In genomic region chr19:19407640-19407933, GRCh38 we compare ENCODE assay signal across 8 cellular contexts. TPM values are rescaled to one million over a fixed set of nuclear protein-coding genes. Genes with fewer than 3 reads are reported as not detected.
DNase-seq lines count a peak whose midpoint lies in the region; ATAC-seq and TF ChIP-seq lines count a peak whose summit lies in the region.

No MANE protein-coding gene starts in this region.

- H3K9me3 Mint-ChIP-seq in chondrocyte (ENCODE audit: low read depth) (no peaks in the 10 kb centered on the region), nephron progenitor cell (no peaks in the 10 kb centered on the region)

- peak overlapping the region; percentile 83 to 93 (median 89); a peak in 17 of 20 replicates for H3K4me3 ChIP-seq in BLaER1 treated with 17β-estradiol and CSF1 and Interleukin-3, amounts not matched to agents 10 nM and 100 nM
- H3K4me3 ChIP-seq in KMS-11 (IDR thresholded peaks at IDR 0.05; ENCODE audit: insufficient read depth, low read depth, low read length): no peak overlapping the region

- peak overlapping the region; percentile 82 to 99 (median 95) for H3K4me2 ChIP-seq in BLaER1 treated with 17β-estradiol and CSF1 and Interleukin-3, amounts not matched to agents 10 nM and 100 nM
- peak overlapping the region; percentile 92; the same call in 1 of the 2 replicates for H3K4me2 ChIP-seq in KMS-11

- H3K36me3 Mint-ChIP-seq in chondrocyte (ENCODE audit: low read depth) (no peaks in the 10 kb centered on the region), nephron progenitor cell (ENCODE audit: low read depth) (peaks cover 10% of the 10 kb centered on the region)

- peaks cover 58% of the 10 kb centered on the region for H3K79me2 ChIP-seq in KMS-11 (ENCODE audit: insufficient read depth, low read depth)

- ATAC-seq in HG03520 (IDR thresholded peaks at IDR 0.05; ENCODE audit: unreplicated experiment) (no peak), GM18909 (IDR thresholded peaks at IDR 0.05; ENCODE audit: poor library complexity, unreplicated experiment) (no peak), HG02571 (IDR thresholded peaks at IDR 0.05; ENCODE audit: unreplicated experiment) (no peak)

- H3K4me1 Mint-ChIP-seq in chondrocyte (ENCODE audit: low read depth) (peaks cover 69% of the 10 kb centered on the region), nephron progenitor cell (peaks cover 76% of the 10 kb centered on the region)

- H3K27ac Mint-ChIP-seq in chondrocyte (ENCODE audit: unreplicated experiment): peak overlapping the region; percentile 92
- peak overlapping the region; percentile 95 for H3K27ac Mint-ChIP-seq in nephron progenitor cell

- H4K20me1 ChIP-seq in BLaER1 treated with 17β-estradiol and CSF1 and Interleukin-3, amounts not matched to agents 10 nM and 100 nM: peaks cover 62 to 96% (median 90%) of the 10 kb centered on the region in 11 experiments
- H4K20me1 ChIP-seq in KMS-11 (ENCODE audit: insufficient read depth): peaks cover 29% of the 10 kb centered on the region

- H3K27me3 Mint-ChIP-seq in chondrocyte (ENCODE audit: low read depth): no peaks in the 10 kb centered on the region
- H3K27me3 Mint-ChIP-seq in nephron progenitor cell (ENCODE audit: low read depth, poor library complexity): peaks cover 7% of the 10 kb centered on the region

- no peaks in the 10 kb centered on the region for H3K27me3 ChIP-seq in BLaER1 treated with 17β-estradiol and CSF1 and Interleukin-3, amounts not matched to agents 10 nM and 100 nM
- no peaks in the 10 kb centered on the region for H3K27me3 ChIP-seq in KMS-11 (ENCODE audit: insufficient read depth, low read depth)

- TF ChIP-seq CTCF in KMS-11 (conservative IDR thresholded peaks at IDR 0.05; ENCODE audit: low read depth, low read length): no peak
- no peak for TF ChIP-seq CTCF in chondrocyte (IDR thresholded peaks at IDR 0.05)
- TF ChIP-seq CTCF in nephron progenitor cell (IDR thresholded peaks at IDR 0.05): no peak

- H3K9ac ChIP-seq in BLaER1 treated with 17β-estradiol and CSF1 and Interleukin-3, amounts not matched to agents 10 nM and 100 nM: peak overlapping the region; percentile 89 to 97 (median 93)
- H3K9ac ChIP-seq in KMS-11: no peak overlapping the region

- DNase-seq in chondrocyte (ENCODE audit: low spot score) (no peak), nephron progenitor cell (no peak), NCI-H1417 treated with DMSO at 0.1 percent for 48 hours (lab: John Stamatoyannopoulos, UW) (no peak)

- H3K4me1 ChIP-seq in BLaER1 treated with 17β-estradiol and CSF1 and Interleukin-3, amounts not matched to agents 10 nM and 100 nM: peaks cover 70 to 85% (median 75%) of the 10 kb centered on the region in 10 experiments
- H3K4me1 ChIP-seq in KMS-11 (ENCODE audit: low read depth, poor library complexity, severe bottlenecking): peaks cover 39% of the 10 kb centered on the region

- H3K36me3 ChIP-seq in BLaER1 treated with 17β-estradiol and CSF1 and Interleukin-3, amounts not matched to agents 10 nM and 100 nM: peaks cover 11 to 34% (median 20%) of the 10 kb centered on the region in 11 experiments; a peak in 19 of 22 replicates
- no peaks in the 10 kb centered on the region for H3K36me3 ChIP-seq in KMS-11 (ENCODE audit: insufficient read depth)

- peak overlapping the region; percentile 5 to 95 (median 89); a peak in 16 of 22 replicates for H3K27ac ChIP-seq in BLaER1 treated with 17β-estradiol and CSF1 and Interleukin-3, amounts not matched to agents 10 nM and 100 nM
- H3K27ac ChIP-seq in KMS-11: no peak overlapping the region

- no peaks in the 10 kb centered on the region for H3K9me3 ChIP-seq in BLaER1 treated with 17β-estradiol and CSF1 and Interleukin-3, amounts not matched to agents 10 nM and 100 nM (replicated peaks in 1 of 11)

- H3K4me3 Mint-ChIP-seq in chondrocyte (ENCODE audit: unreplicated experiment) (no peak overlapping the region), nephron progenitor cell (peak overlapping the region; percentile 97)

- H2AFZ ChIP-seq in KMS-11 (ENCODE audit: low read depth): no peak overlapping the region

RNA-seq across cellular contexts. Expression of gene GATAD2A, which starts 2.1 kb away (rescaled TPM):
- total RNA-seq in chondrocyte: 68.9 to 83.7 TPM (median 82.6 TPM) in 3 replicates
